Comparison of ENCODE assay signal across 22 cellular contexts in genomic region chr15:83920115-83920514, GRCh38.
"Had no signal": no experiment of that assay in that cellular context is flagged by ENCODE, and none has a peak within 500 bp of the region (broad histone marks: within the 10 kb centered on the region; RNA-seq: fewer than 3 reads in every experiment).

No MANE protein-coding gene starts in this region.

- ATAC-seq: foreskin keratinocyte; left lobe of liver; naive thymus-derived CD8-positive, alpha-beta T cell had no signal

- H3K27me3 ChIP-seq: foreskin keratinocyte, right atrium auricular region, transverse colon, vagina had no signal

- H3K27ac ChIP-seq: foreskin keratinocyte, right atrium auricular region, vagina had no signal

- H3K4me1 ChIP-seq: foreskin keratinocyte, right atrium auricular region, transverse colon, vagina had no signal

- H3K27ac Mint-ChIP-seq: activated CD4-positive, alpha-beta T cell treated with anti-CD3 and anti-CD28 coated beads for 36 hours; activated CD8-positive, alpha-beta T cell treated with anti-CD3 and anti-CD28 coated beads for 36 hours; activated naive CD8-positive, alpha-beta T cell; activated T-cell treated with anti-CD3 and anti-CD28 coated beads, Interleukin-2, amount 50 U/mL, for 72 hours; naive thymus-derived CD8-positive, alpha-beta T cell; T-helper 1 cell treated with Interleukin-12 subunit alpha and Interleukin-12 subunit beta and Interleukin-4 antibody, amounts not matched to agents 30 μg/mL and 1 μg/mL, for 36 hours had no signal

- H3K4me3 ChIP-seq: right atrium auricular region, transverse colon, vagina had no signal

- H3K9me3 Mint-ChIP-seq: activated CD8-positive, alpha-beta T cell treated with anti-CD3 and anti-CD28 coated beads for 36 hours; naive thymus-derived CD8-positive, alpha-beta T cell; T-helper 1 cell treated with Interleukin-12 subunit alpha and Interleukin-12 subunit beta and Interleukin-4 antibody, amounts not matched to agents 30 μg/mL and 1 μg/mL, for 36 hours had no signal

- H3K36me3 Mint-ChIP-seq: activated naive CD8-positive, alpha-beta T cell; immature natural killer cell; naive thymus-derived CD8-positive, alpha-beta T cell had no signal

- H3K4me3 Mint-ChIP-seq: activated CD4-positive, alpha-beta T cell treated with anti-CD3 and anti-CD28 coated beads for 36 hours; activated CD8-positive, alpha-beta T cell treated with anti-CD3 and anti-CD28 coated beads for 36 hours; naive thymus-derived CD8-positive, alpha-beta T cell had no signal

- H3K36me3 ChIP-seq: transverse colon, vagina had no signal

- DNase-seq: activated CD8-positive, alpha-beta memory T cell treated with anti-CD3 and anti-CD28 coated beads, Interleukin-2, amount 50 U/mL, for 48 hours; activated gamma-delta T cell treated with Interleukin-2 at 50 U/mL for 16 hours; aorta; cortex of kidney; effector CD8-positive, alpha-beta T cell; foreskin keratinocyte; glutamatergic neuron; naive thymus-derived CD8-positive, alpha-beta T cell; nucleus accumbens; small intestine; stimulated activated naive CD4-positive, alpha-beta T cell treated with Interleukin-2 at 50 U/mL for 16 hours; substantia nigra; transverse colon had no signal

- H3K4me1 Mint-ChIP-seq: naive thymus-derived CD8-positive, alpha-beta T cell had no signal

- H3K9me3 ChIP-seq: right atrium auricular region, transverse colon, vagina had no signal
